Comparison of ENCODE assay signal across 10 cellular contexts in the genomic region with DNA sequence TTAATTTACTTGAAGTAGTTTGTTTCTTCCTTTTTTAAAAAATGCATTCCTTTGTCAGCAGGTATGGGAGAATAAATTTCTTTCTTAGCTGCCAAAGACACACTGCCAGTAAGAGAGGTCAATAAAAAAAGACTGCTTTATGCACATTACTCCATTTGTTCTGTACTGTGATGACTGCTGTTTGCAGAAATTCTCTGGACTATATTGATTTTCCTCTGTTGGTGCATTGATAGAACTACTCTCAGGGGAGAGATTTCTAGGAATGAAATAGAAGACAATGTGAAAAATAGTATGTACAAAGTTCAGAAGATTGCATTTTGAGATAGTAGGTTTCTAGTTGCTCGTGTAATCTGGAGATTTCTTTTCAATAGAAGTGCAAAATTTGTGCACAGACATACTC. TPM values are rescaled to one million over a fixed set of nuclear protein-coding genes. Genes with fewer than 3 reads are reported as not detected.
"Had no signal": no experiment of that assay in that cellular context is flagged by ENCODE, and none has a peak within 500 bp of the region (broad histone marks: within the 10 kb centered on the region; RNA-seq: fewer than 3 reads in every experiment).

No MANE protein-coding gene starts in this region.

RNA-seq across cellular contexts. Expression of a gene that starts 7.6 kb away (rescaled TPM):
- total RNA-seq: activated T-helper 2 cell treated with anti-CD3 and anti-CD28 coated beads, Interferon-gamma antibody, Interleukin-2, Interleukin-4, amounts not matched to agents 10 μg/mL and 5 μg/mL and 100 μg/mL, durations not matched to agents 14 hours and 24 hours and 36 hours; adrenal gland; ascending aorta; astrocyte; body of pancreas; bronchial epithelial cell; cardiac muscle cell; cardiac septum; cerebellum; chondrocyte had no signal
- polyA plus RNA-seq: adrenal gland, cardiac muscle cell had no signal
